Comparison of ENCODE assay signal across 21 cellular contexts in genomic region chr18:76461692-76462325, GRCh38.
"Had no signal": no experiment of that assay in that cellular context is flagged by ENCODE, and none has a peak within 500 bp of the region (broad histone marks: within the 10 kb centered on the region; RNA-seq: fewer than 3 reads in every experiment).

No MANE protein-coding gene starts in this region.

- H3K36me3 Mint-ChIP-seq: activated naive CD8-positive, alpha-beta T cell treated with anti-CD3 and anti-CD28 coated beads, Interleukin-2, amount 10 ng/mL, durations not matched to agents 7 days and 5 days; natural killer cell treated with Interleukin-12 subunit alpha and Interleukin-12 subunit beta and Interleukin-15 and Interleukin-18, amount 100 ng/mL, for 72 hours; stimulated activated effector memory CD8-positive, alpha-beta T cell treated with anti-CD3 and anti-CD28 coated beads, Interleukin-12 subunit alpha, Interleukin-12 subunit beta, amount 100 ng/mL, for 72 hours had no signal

- H3K27me3 ChIP-seq: brain microvascular endothelial cell, left lung, ovary, thyroid gland had no signal

- H3K27ac Mint-ChIP-seq: activated CD4-positive, alpha-beta T cell treated with anti-CD3 and anti-CD28 coated beads, Interleukin-2, amount 10 ng/mL, durations not matched to agents 7 days and 5 days; activated naive CD8-positive, alpha-beta T cell treated with anti-CD3 and anti-CD28 coated beads, Interleukin-2, amount 10 ng/mL, durations not matched to agents 7 days and 5 days; activated T-helper 1 cell treated with anti-CD3 and anti-CD28 coated beads, Interleukin-12 subunit alpha, Interleukin-12 subunit beta, Interleukin-2, Interleukin-4 antibody, amounts not matched to agents 30 ng/mL and 10 ng/mL and 1 ng/mL, durations not matched to agents 14 hours and 24 hours and 36 hours; stimulated activated effector memory CD8-positive, alpha-beta T cell treated with anti-CD3 and anti-CD28 coated beads, Interleukin-12 subunit alpha, Interleukin-12 subunit beta, amount 100 ng/mL, for 72 hours had no signal

- DNase-seq: activated CD4-positive, alpha-beta T cell treated with anti-CD3 and anti-CD28 coated beads, Interleukin-2, amount 10 ng/mL, durations not matched to agents 7 days and 5 days; activated CD4-positive, CD25-positive, alpha-beta regulatory T cell; activated naive CD4-positive, alpha-beta T cell; activated naive CD8-positive, alpha-beta T cell treated with anti-CD3 and anti-CD28 coated beads, Interleukin-2, amount 10 ng/mL, durations not matched to agents 7 days and 5 days; brain microvascular endothelial cell; dermis blood vessel endothelial cell; left lung; mesendoderm; stimulated activated CD4-positive, alpha-beta T cell treated with anti-CD3 and anti-CD28 coated beads, Interleukin-12 subunit alpha, Interleukin-12 subunit beta, amount 100 ng/mL, for 4 hours; stimulated activated CD4-positive, alpha-beta T cell treated with anti-CD3 and anti-CD28 coated beads, Interleukin-2, amount 100 ng/mL, for 24 hours; T-helper 2 cell; thyroid gland had no signal

- H3K9me3 Mint-ChIP-seq: activated CD4-positive, alpha-beta T cell treated with anti-CD3 and anti-CD28 coated beads, Interleukin-2, amount 10 ng/mL, durations not matched to agents 7 days and 5 days; activated naive CD8-positive, alpha-beta T cell treated with anti-CD3 and anti-CD28 coated beads, Interleukin-2, amount 10 ng/mL, durations not matched to agents 7 days and 5 days; activated T-helper 1 cell treated with anti-CD3 and anti-CD28 coated beads, Interleukin-12 subunit alpha, Interleukin-12 subunit beta, Interleukin-2, Interleukin-4 antibody, amounts not matched to agents 30 ng/mL and 10 ng/mL and 1 ng/mL, durations not matched to agents 14 hours and 24 hours and 36 hours; natural killer cell treated with Interleukin-12 subunit alpha and Interleukin-12 subunit beta and Interleukin-15 and Interleukin-18, amount 100 ng/mL, for 72 hours; stimulated activated effector memory CD8-positive, alpha-beta T cell treated with anti-CD3 and anti-CD28 coated beads, Interleukin-12 subunit alpha, Interleukin-12 subunit beta, amount 100 ng/mL, for 72 hours had no signal

- H3K9me3 ChIP-seq: left lung, ovary, thyroid gland had no signal

- H3K27ac ChIP-seq: brain microvascular endothelial cell, epithelial cell of prostate, left lung, ovary, thyroid gland had no signal

- H3K36me3 ChIP-seq: brain microvascular endothelial cell, ovary, thyroid gland had no signal

- H3K4me3 Mint-ChIP-seq: activated CD4-positive, alpha-beta T cell treated with anti-CD3 and anti-CD28 coated beads, Interleukin-2, amount 10 ng/mL, durations not matched to agents 7 days and 5 days; activated naive CD8-positive, alpha-beta T cell treated with anti-CD3 and anti-CD28 coated beads, Interleukin-2, amount 10 ng/mL, durations not matched to agents 7 days and 5 days; activated T-helper 1 cell treated with anti-CD3 and anti-CD28 coated beads, Interleukin-12 subunit alpha, Interleukin-12 subunit beta, Interleukin-2, Interleukin-4 antibody, amounts not matched to agents 30 ng/mL and 10 ng/mL and 1 ng/mL, durations not matched to agents 14 hours and 24 hours and 36 hours; natural killer cell treated with Interleukin-12 subunit alpha and Interleukin-12 subunit beta and Interleukin-15 and Interleukin-18, amount 100 ng/mL, for 72 hours; stimulated activated effector memory CD8-positive, alpha-beta T cell treated with anti-CD3 and anti-CD28 coated beads, Interleukin-12 subunit alpha, Interleukin-12 subunit beta, amount 100 ng/mL, for 72 hours had no signal

- H3K27me3 Mint-ChIP-seq: activated CD4-positive, alpha-beta T cell treated with anti-CD3 and anti-CD28 coated beads, Interleukin-2, amount 10 ng/mL, durations not matched to agents 7 days and 5 days; activated naive CD8-positive, alpha-beta T cell treated with anti-CD3 and anti-CD28 coated beads, Interleukin-2, amount 10 ng/mL, durations not matched to agents 7 days and 5 days; natural killer cell treated with Interleukin-12 subunit alpha and Interleukin-12 subunit beta and Interleukin-15 and Interleukin-18, amount 100 ng/mL, for 72 hours had no signal

- H3K4me3 ChIP-seq: left lung, ovary, thyroid gland had no signal

- ATAC-seq: left lung; natural killer cell treated with Interleukin-12 subunit alpha and Interleukin-12 subunit beta and Interleukin-15 and Interleukin-18, amount 100 ng/mL, for 72 hours; stimulated activated effector memory CD8-positive, alpha-beta T cell treated with anti-CD3 and anti-CD28 coated beads, Interleukin-12 subunit alpha, Interleukin-12 subunit beta, amount 100 ng/mL, for 72 hours had no signal

- FAIRE-seq: frontal cortex, islet of Langerhans, TTC549, urothelium cell line had no signal
